ENCODE assay signal across 21 cellular contexts in the genomic region with DNA sequence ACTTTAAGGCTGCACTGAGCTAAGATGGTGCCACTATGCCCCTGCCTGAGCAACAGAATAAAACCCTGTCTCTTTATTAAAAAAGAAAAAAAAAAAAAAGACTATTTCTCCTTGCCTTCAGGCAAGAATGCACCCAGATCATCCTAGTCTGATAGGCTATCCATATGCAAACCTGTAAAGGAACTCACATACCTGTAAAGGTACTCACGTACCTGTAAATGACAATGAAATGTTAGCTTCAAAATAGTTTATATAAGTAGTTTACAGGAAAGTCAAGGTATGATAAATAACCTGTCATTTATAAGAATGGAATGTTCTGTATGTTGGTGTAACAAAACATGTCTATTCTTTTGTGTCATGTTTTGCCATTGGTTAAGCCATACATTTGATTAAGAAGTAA.
DNase-seq lines count a peak whose midpoint lies in the region; ATAC-seq and TF ChIP-seq lines count a peak whose summit lies in the region.
"Had no signal": no experiment of that assay in that cellular context is flagged by ENCODE, and none has a peak within 500 bp of the region (broad histone marks: within the 10 kb centered on the region; RNA-seq: fewer than 3 reads in every experiment).

No MANE protein-coding gene starts in this region.

- H3K4me2 ChIP-seq in trophoblast cell (ENCODE audit: low read length), result no peak overlapping the region
- H3K4me2 ChIP-seq: BLaER1 treated with 17β-estradiol and CSF1 and Interleukin-3, amounts not matched to agents 10 nM and 100 nM had no signal

- no peak overlapping the region for H3K14ac ChIP-seq in trophoblast cell (ENCODE audit: low read length)

- H4K91ac ChIP-seq in trophoblast cell (ENCODE audit: low read depth, low read length), result no peak overlapping the region

- H3K4me3 ChIP-seq in RWPE2 (ENCODE audit: severe bottlenecking) (no peak overlapping the region), trophoblast cell (ENCODE audit: low read depth, low read length) (no peak overlapping the region)
- H3K4me3 ChIP-seq: BLaER1 treated with 17β-estradiol and CSF1 and Interleukin-3, amounts not matched to agents 10 nM and 100 nM had no signal

- no peak overlapping the region for H3K23ac ChIP-seq in trophoblast cell (ENCODE audit: low read length)

- H3K27me3 ChIP-seq in RWPE2 (ENCODE audit: insufficient read depth, poor library complexity, severe bottlenecking) (no peaks in the 10 kb centered on the region), trophoblast cell (ENCODE audit: insufficient read depth, low read length) (no peaks in the 10 kb centered on the region)
- H3K27me3 ChIP-seq: BLaER1 treated with 17β-estradiol and CSF1 and Interleukin-3, amounts not matched to agents 10 nM and 100 nM had no signal

- no peak overlapping the region for H2BK12ac ChIP-seq in trophoblast cell (ENCODE audit: low read length)

- intact Hi-C loops in cardiac septum (cut with DNase I), result no loop called here

- no peak overlapping the region for H3K9ac ChIP-seq in trophoblast cell (ENCODE audit: low read length)
- H3K9ac ChIP-seq: BLaER1 treated with 17β-estradiol and CSF1 and Interleukin-3, amounts not matched to agents 10 nM and 100 nM had no signal

- H3K18ac ChIP-seq in trophoblast cell (ENCODE audit: low read length), result no peak overlapping the region

- H2AFZ ChIP-seq in trophoblast cell (ENCODE audit: insufficient read depth, low read length, poor library complexity), result no peak overlapping the region

- no peak for TF ChIP-seq CTCF in RWPE2 (IDR thresholded peaks at IDR 0.05; ENCODE audit: poor library complexity, severe bottlenecking)

- DNase-seq in RWPE2 (ENCODE audit: low spot score) (no peak), epithelial cell of prostate (ENCODE audit: low read depth, low spot score) (no peak), trophoblast cell (peak; percentile 1 to 47), cardiac septum (ENCODE audit: low spot score) (no peak), activated gamma-delta T cell treated with Interleukin-2 at 50 U/mL for 16 hours (no peak), GDM1 (lab: John Stamatoyannopoulos, UW) (no peak)
- DNase-seq: 8988T; ACHN; Caco-2; Calu3; CD4-positive, alpha-beta T cell; CD8-positive, alpha-beta T cell; DMS 273 treated with DMSO at 0.1 percent for 48 hours; DMS153; DMS53; DMS79; DND-41; EL; GF-D8 had no signal

- no peaks in the 10 kb centered on the region for H3K79me1 ChIP-seq in trophoblast cell (ENCODE audit: low read length)

- H3K79me2 ChIP-seq in trophoblast cell (ENCODE audit: control insufficient read depth, insufficient read depth, low read length, poor library complexity), result no peaks in the 10 kb centered on the region

- H3K27ac ChIP-seq in RWPE2 (ENCODE audit: poor library complexity, severe bottlenecking) (no peak overlapping the region), epithelial cell of prostate (peak overlapping the region; percentile 8), trophoblast cell (ENCODE audit: low read depth, low read length) (no peak overlapping the region)
- H3K27ac ChIP-seq: BLaER1 treated with 17β-estradiol and CSF1 and Interleukin-3, amounts not matched to agents 10 nM and 100 nM; C4-2B had no signal

- ATAC-seq in RWPE2 (ENCODE audit: low read depth), result 0 out of 3 replicates have a peak, but pooled peaks have one; percentile 14
- ATAC-seq: CD8-positive, alpha-beta T cell had no signal

- H2AK5ac ChIP-seq in trophoblast cell (ENCODE audit: low read length), result no peak overlapping the region

- no peak overlapping the region for H2BK120ac ChIP-seq in trophoblast cell (ENCODE audit: insufficient read depth, low read length, poor library complexity)

- H3K4me1 ChIP-seq in RWPE2 (ENCODE audit: insufficient read depth, poor library complexity, severe bottlenecking) (no peaks in the 10 kb centered on the region), trophoblast cell (ENCODE audit: control insufficient read depth in 1 of 2, insufficient read depth in 2 of 2, low read length in 2 of 2) (no peaks in the 10 kb centered on the region)
- H3K4me1 ChIP-seq: BLaER1 treated with 17β-estradiol and CSF1 and Interleukin-3, amounts not matched to agents 10 nM and 100 nM; Caco-2 had no signal

- H3K36me3 ChIP-seq in RWPE2 (ENCODE audit: low read depth) (peaks cover 20% of the 10 kb centered on the region), trophoblast cell (ENCODE audit: control insufficient read depth in 1 of 2, insufficient read depth in 2 of 2, low read length in 2 of 2) (peaks cover 0 to 2% of the 10 kb centered on the region in 2 experiments)

- H3K4ac ChIP-seq in trophoblast cell (ENCODE audit: low read depth, low read length), result no peak overlapping the region

- no CpG with 5 or more reads among the region's 1 CpG for WGBS in trophoblast cell (ENCODE audit: extremely low coverage, insufficient coverage, insufficient read length)

- H2BK5ac ChIP-seq in trophoblast cell (ENCODE audit: low read depth, low read length, poor library complexity), result no peak overlapping the region

- no peak overlapping the region for H4K12ac ChIP-seq in trophoblast cell (ENCODE audit: low read depth, low read length)

- H3K9me3 ChIP-seq in RWPE2 (ENCODE audit: severe bottlenecking), result no peaks in the 10 kb centered on the region
- no peaks in the 10 kb centered on the region for H3K9me3 ChIP-seq in trophoblast cell (ENCODE audit: insufficient read depth, low read depth, low read length)
- H3K9me3 ChIP-seq: Caco-2 had no signal

- no peak overlapping the region for H4K8ac ChIP-seq in trophoblast cell (ENCODE audit: low read depth, low read length)

Comparison
In these comparisons a context has a peak if more than half of its experiments do, and no peak if none do; other contexts are left out.
1. DNase-seq: peak in trophoblast cell (2 of 2); none in RWPE2 (single experiment), epithelial cell of prostate (single experiment), cardiac septum (single experiment), activated gamma-delta T cell treated with Interleukin-2 at 50 U/mL for 16 hours (single experiment) and GDM1 (single experiment).